In genomic region chr5:151315998-151316597, GRCh38 we compare ENCODE assay signal across 8 cellular contexts. TPM values are rescaled to one million over a fixed set of nuclear protein-coding genes. Genes with fewer than 3 reads are reported as not detected.
DNase-seq lines count a peak whose midpoint lies in the region; ATAC-seq and TF ChIP-seq lines count a peak whose summit lies in the region.

No MANE protein-coding gene starts in this region.

- CTCF ChIA-PET in HEK293T (lab: Yijun Ruan, JAX), result interaction anchor here (0.6 to 1.5 kb wide), 24 partner anchors 8 to 448 kb away, joined by 3 to 7 read pairs (median 4); partner anchors contain the start of genes GM2A, SLC36A2 and SLC36A3

- TF ChIP-seq CTCF in coronary artery (IDR thresholded peaks at IDR 0.05) (peak; percentile 76), lung (IDR thresholded peaks at IDR 0.05; ENCODE audit: control extremely low read depth, extremely low read depth) (peak; percentile 72)

- no peaks in the 10 kb centered on the region for H3K27me3 ChIP-seq in lung (ENCODE audit: control insufficient read depth, insufficient read depth)

- no peaks in the 10 kb centered on the region for H3K36me3 ChIP-seq in lung (ENCODE audit: control insufficient read depth in 2 of 2, insufficient read depth in 2 of 2, low read length in 2 of 2)

- peak; percentile 88 for ATAC-seq in lung (ENCODE audit: insufficient read depth, low FRiP score)

- no peak overlapping the region for H3K4me3 ChIP-seq in coronary artery
- H3K4me3 ChIP-seq in lung, result no peak overlapping the region

- H3K4me1 ChIP-seq in lung (ENCODE audit: control insufficient read depth in 2 of 2, insufficient read depth in 2 of 2, low read length in 2 of 2), result no peaks in the 10 kb centered on the region

- peaks cover 0 to 2% of the 10 kb centered on the region in 2 donors for H3K9me3 ChIP-seq in lung (ENCODE audit: control insufficient read depth in 2 of 2, insufficient read depth in 1 of 2, low read length in 1 of 2)

- H3K27ac ChIP-seq in coronary artery (no peak overlapping the region), lung (ENCODE audit: low read depth in 1 of 2, low read length in 1 of 2) (no peak overlapping the region)

- 55 to 57% methylated on average over 8 of the region's 8 CpGs for WGBS in lung, 2 donors

- DNase-seq in SIG-M5 treated with dmso at 0.1 percent for 504 hours (lab: John Stamatoyannopoulos, UW; ENCODE audit: unreplicated experiment) (peak; percentile 50), SIG-M5 (lab: John Stamatoyannopoulos, UW) (no peak), HEK293T (ENCODE audit: extremely low spot score) (peak; percentile 77), NCI-H1092 (lab: John Stamatoyannopoulos, UW) (peak; percentile 33), coronary artery (ENCODE audit: low spot score) (no peak), lung (ENCODE audit: low spot score) (peak; percentile 81)
- peak; percentile 5 to 33 (median 24) for DNase-seq in activated CD4-positive, CD25-positive, alpha-beta regulatory T cell (lab: John Stamatoyannopoulos, UW)
- peak; percentile 3 for DNase-seq in stimulated activated CD8-positive, alpha-beta memory T cell treated with anti-CD3 and anti-CD28 coated beads, Interleukin-15, amount 100 ng/mL, for 1 hour (ENCODE audit: low read depth)

- POLR2A ChIA-PET in HEK293T (lab: Yijun Ruan, JAX), result no interaction called here

TF ChIP-seq in HEK293T, 16 proteins besides CTCF, POLR2A, EP300 and RAD21:
- no peak for TF ChIP-seq HDGF (IDR thresholded peaks at IDR 0.05; ENCODE audit: borderline replicate concordance)
- TF ChIP-seq FOXA1 (IDR thresholded peaks at IDR 0.05), result no peak
- no peak for TF ChIP-seq FOXM1 (IDR thresholded peaks at IDR 0.05; ENCODE audit: borderline replicate concordance)
- no peak for TF ChIP-seq PKNOX1 (IDR thresholded peaks at IDR 0.05)
- TF ChIP-seq SP1 (IDR thresholded peaks at IDR 0.05), result no peak
- TF ChIP-seq SUZ12 (IDR thresholded peaks at IDR 0.05), result no peak
- no peak for TF ChIP-seq LEF1 (IDR thresholded peaks at IDR 0.05; ENCODE audit: borderline replicate concordance)
- TF ChIP-seq NFRKB (IDR thresholded peaks at IDR 0.05), result no peak
- TF ChIP-seq L3MBTL2 (conservative IDR thresholded peaks at IDR 0.05), result no peak
- no peak for TF ChIP-seq FOXK2 (IDR thresholded peaks at IDR 0.05)
- TF ChIP-seq ELF4 (IDR thresholded peaks at IDR 0.05), result no peak
- TF ChIP-seq ZNF384 (IDR thresholded peaks at IDR 0.05), result no peak
- TF ChIP-seq TARDBP (IDR thresholded peaks at IDR 0.05), result no peak
- TF ChIP-seq ARNT (IDR thresholded peaks at IDR 0.05), result no peak
- no peak for TF ChIP-seq CTBP1 (IDR thresholded peaks at IDR 0.05; ENCODE audit: borderline replicate concordance)
- no peak for TF ChIP-seq BHLHE40 (IDR thresholded peaks at IDR 0.05; ENCODE audit: borderline replicate concordance)

RNA-seq across cellular contexts. Expression of gene SLC36A3, which starts 12.5 kb away (rescaled TPM):
- total RNA-seq in lung, result not detected
- polyA plus RNA-seq in lung, result not detected

RNA-seq across cellular contexts. Expression of gene SLC36A2, which starts 31.3 kb away (rescaled TPM):
- total RNA-seq in lung, result not detected
- not detected for polyA plus RNA-seq in lung

Comparison
In these comparisons a context has a peak if more than half of its experiments do, and no peak if none do; other contexts are left out.
1. DNase-seq: peak in SIG-M5 treated with dmso at 0.1 percent for 504 hours (single experiment), HEK293T (single experiment), NCI-H1092 (single experiment), activated CD4-positive, CD25-positive, alpha-beta regulatory T cell (4 of 4), lung (single experiment) and stimulated activated CD8-positive, alpha-beta memory T cell treated with anti-CD3 and anti-CD28 coated beads, Interleukin-15, amount 100 ng/mL, for 1 hour (single experiment); none in SIG-M5 (single experiment) and coronary artery (single experiment).